In genomic region chr16:66552288-66553143, GRCh38 we compare ENCODE assay signal across 8 cellular contexts. TPM values are rescaled to one million over a fixed set of nuclear protein-coding genes. Genes with fewer than 3 reads are reported as not detected.
A peak's percentile ranks its signal among the peaks of the same experiment; 100 is the strongest.
DNase-seq lines count a peak whose midpoint lies in the region; ATAC-seq and TF ChIP-seq lines count a peak whose summit lies in the region.

CKLF (plus strand) TSS chr16:66552576; CDS start chr16:66552716, 140 bp downstream.

- H3K79me2 ChIP-seq in OCI-LY3 (ENCODE audit: low read length) = peaks cover 11% of the 10 kb centered on the region

- H3K27me3 Mint-ChIP-seq in Caco-2 (ENCODE audit: insufficient read depth, unreplicated experiment) (no peaks in the 10 kb centered on the region), endothelial cell (ENCODE audit: unreplicated experiment) (peaks cover 9% of the 10 kb centered on the region)

- peaks cover 36% of the 10 kb centered on the region for H3K36me3 Mint-ChIP-seq in Caco-2 (ENCODE audit: insufficient read depth, unreplicated experiment)
- peaks cover 29% of the 10 kb centered on the region for H3K36me3 Mint-ChIP-seq in endothelial cell (ENCODE audit: low read depth, unreplicated experiment)

- H3K27ac ChIP-seq in HUES64 (ENCODE audit: low read depth, low read length) (peak within 1 kb of the TSS; percentile 51), OCI-LY3 (ENCODE audit: low read length) (peak within 1 kb of the TSS; percentile 56)

- POLR2A ChIA-PET in Caco-2 (lab: Charles Lee) = no interaction called here

- H3K4me3 ChIP-seq in Caco-2 (ENCODE audit: low read depth, low read length) = peak within 1 kb of the TSS; percentile 73
- peak within 1 kb of the TSS; percentile 61 for H3K4me3 ChIP-seq in HUES64 (ENCODE audit: low read length)
- H3K4me3 ChIP-seq in OCI-LY3 (ENCODE audit: low read length) = peak within 1 kb of the TSS; percentile 84

- H3K9me3 Mint-ChIP-seq in Caco-2 (ENCODE audit: unreplicated experiment) = no peaks in the 10 kb centered on the region
- no peaks in the 10 kb centered on the region for H3K9me3 Mint-ChIP-seq in endothelial cell (ENCODE audit: unreplicated experiment)

- H3K9ac ChIP-seq in HUES64 (ENCODE audit: low read depth, low read length) = peak within 1 kb of the TSS; percentile 65
- H3K9ac ChIP-seq in OCI-LY3 (ENCODE audit: low read length) = peak within 1 kb of the TSS; percentile 82

- H3K4me1 Mint-ChIP-seq in Caco-2 (ENCODE audit: low read depth, unreplicated experiment) = peaks cover 47% of the 10 kb centered on the region
- peaks cover 54% of the 10 kb centered on the region for H3K4me1 Mint-ChIP-seq in endothelial cell (ENCODE audit: unreplicated experiment)

- CTCF ChIA-PET in Caco-2 (lab: Charles Lee) = interaction anchor here (0.6 to 1.3 kb wide), 5 partner anchors 16 to 109 kb away, joined by 3 to 7 read pairs (median 3); no protein-coding TSS in a partner anchor

- no peaks in the 10 kb centered on the region for H4K20me1 ChIP-seq in OCI-LY3 (ENCODE audit: insufficient read depth, low read length)

- DNase-seq in Caco-2 (peak; percentile 90 to 96), endothelial cell (ENCODE audit: low spot score) (peak; percentile 88), midbrain (lab: John Stamatoyannopoulos, UW) (peak; percentile 93)
- peak; percentile 89 for DNase-seq in activated CD8-positive, alpha-beta memory T cell treated with anti-CD3 and anti-CD28 coated beads, Interleukin-2, amount 50 U/mL, for 4 hours
- DNase-seq in stimulated activated CD8-positive, alpha-beta memory T cell treated with anti-CD3 and anti-CD28 coated beads, Interleukin-15, amount 100 ng/mL, for 4 hours (ENCODE audit: low read depth in 2 of 2) = peak; percentile 76 to 88

- H3K4me3 Mint-ChIP-seq in Caco-2 (ENCODE audit: unreplicated experiment) = peak within 1 kb of the TSS; percentile 87
- peak within 1 kb of the TSS; percentile 88 for H3K4me3 Mint-ChIP-seq in endothelial cell (ENCODE audit: unreplicated experiment)

- no peaks in the 10 kb centered on the region for H3K36me3 ChIP-seq in Caco-2 (ENCODE audit: control insufficient read depth, insufficient read depth, low read length)
- H3K36me3 ChIP-seq in HUES64 (ENCODE audit: insufficient read depth, low read length) = no peaks in the 10 kb centered on the region
- H3K36me3 ChIP-seq in OCI-LY3 (replicated peaks; ENCODE audit: low read depth, low read length) = peaks cover 13% of the 10 kb centered on the region

- peak within 1 kb of the TSS; percentile 93 for H3K4me2 ChIP-seq in OCI-LY3 (ENCODE audit: low read length)

- no peaks in the 10 kb centered on the region for H3K27me3 ChIP-seq in Caco-2 (replicated peaks; ENCODE audit: control insufficient read depth, insufficient read depth, low read length)
- peaks cover 8% of the 10 kb centered on the region for H3K27me3 ChIP-seq in HUES64 (ENCODE audit: insufficient read depth, low read length)
- H3K27me3 ChIP-seq in OCI-LY3 (ENCODE audit: low read depth, low read length) = no peaks in the 10 kb centered on the region

- WGBS in HUES64 = 24% methylated on average over 63 of the region's 63 CpGs

- TF ChIP-seq CTCF in Caco-2 (IDR thresholded peaks at IDR 0.05; ENCODE audit: insufficient read depth in 1 of 2, low read depth in 1 of 2, low read length in 1 of 2, severe bottlenecking in 1 of 2, unreplicated experiment in 1 of 2) (no peak), OCI-LY3 (IDR thresholded peaks at IDR 0.05; ENCODE audit: low read depth, low read length) (no peak), endothelial cell (IDR thresholded peaks at IDR 0.05; ENCODE audit: unreplicated experiment) (no peak)

- H3K27ac Mint-ChIP-seq in Caco-2 (ENCODE audit: unreplicated experiment) (peak within 1 kb of the TSS; percentile 81), endothelial cell (ENCODE audit: unreplicated experiment) (peak within 1 kb of the TSS; percentile 76)

- H2AFZ ChIP-seq in OCI-LY3 (ENCODE audit: low read depth, low read length) = peak within 1 kb of the TSS; percentile 71

- intact Hi-C loops in Caco-2 (cut with micrococcal nuclease; ENCODE audit: unreplicated experiment) = loop anchor here (1.0 to 5.0 kb wide), 2 partner anchors 36 to 50 kb away; partner anchors contain the start of gene CMTM3

- H3K4me1 ChIP-seq in Caco-2 (peaks cover 28% of the 10 kb centered on the region), HUES64 (ENCODE audit: insufficient read depth, low read length) (peaks cover 5% of the 10 kb centered on the region; the same call in 1 of the 2 replicates), OCI-LY3 (ENCODE audit: low read length) (peaks cover 36% of the 10 kb centered on the region)

- H3K9me3 ChIP-seq in Caco-2 (no peaks in the 10 kb centered on the region), HUES64 (ENCODE audit: insufficient read depth, low read depth, low read length) (no peaks in the 10 kb centered on the region), OCI-LY3 (ENCODE audit: insufficient read depth, low read length) (no peaks in the 10 kb centered on the region)

- BruUV-seq in Caco-2 (replicated peaks; lab: Mats Ljungman, UMichigan) = TSS peak; percentile 52

- peak; percentile 71 for ATAC-seq in GM21447 (IDR thresholded peaks at IDR 0.05; ENCODE audit: unreplicated experiment)

RNA-seq across cellular contexts. Expression of gene CKLF, which starts in this region (rescaled TPM):
- total RNA-seq in Caco-2 (2022) (96.4 and 103 TPM in 2 replicates), endothelial cell (ENCODE audit: unreplicated experiment) (38.0 TPM)
- 32.8 TPM for polyA plus RNA-seq in HUES64 (2013, experiment 1 of 2)
- 36.9 TPM for polyA plus RNA-seq in HUES64 (2013, experiment 2 of 2)

Comparison
In these comparisons a context has a peak if more than half of its experiments do, and no peak if none do; other contexts are left out.
1. Peak in every context shown above with its lines: DNase-seq, ATAC-seq, H3K4me3 ChIP-seq and H3K27ac ChIP-seq.